ENCODE assay signal across 37 cellular contexts in the genomic region with DNA sequence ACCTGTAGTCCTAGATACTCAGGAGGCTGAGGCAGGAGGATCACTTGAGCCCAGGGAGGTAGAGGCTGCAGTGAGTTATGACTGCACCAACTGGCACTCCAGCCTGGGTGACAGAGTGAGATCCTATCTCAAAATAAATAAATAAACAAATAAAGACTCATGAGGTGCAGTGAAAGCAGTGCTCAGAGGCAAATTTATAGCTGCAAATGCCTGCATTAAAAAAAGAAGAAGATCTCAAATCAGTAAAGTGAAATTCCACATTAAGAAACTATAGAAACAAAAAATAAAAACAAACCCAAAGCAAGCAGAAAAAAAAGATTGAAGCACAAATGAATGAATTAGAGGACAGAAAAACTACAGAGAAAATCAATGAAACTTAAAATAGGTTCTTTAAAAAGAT. TPM values are rescaled to one million over a fixed set of nuclear protein-coding genes. Genes with fewer than 3 reads are reported as not detected.
"Had no signal": no experiment of that assay in that cellular context is flagged by ENCODE, and none has a peak within 500 bp of the region (broad histone marks: within the 10 kb centered on the region; RNA-seq: fewer than 3 reads in every experiment).

No MANE protein-coding gene starts in this region.

- H3K27me3 ChIP-seq: adrenal gland, body of pancreas, brain microvascular endothelial cell, breast epithelium had no signal

- DNase-seq: activated B cell treated with CpG ODN at 0.5 μM for 24 hours; activated CD4-positive, alpha-beta memory T cell treated with anti-CD3 and anti-CD28 coated beads for 36 hours; activated CD4-positive, alpha-beta T cell treated with anti-CD3 and anti-CD28 coated beads for 4 hours; activated CD4-positive, alpha-beta T cell treated with anti-CD3 and anti-CD28 coated beads, Interleukin-2, amount 10 ng/mL, durations not matched to agents 24 days and 14 days; activated CD4-positive, alpha-beta T cell treated with anti-CD3 and anti-CD28 coated beads, Interleukin-2, amount 50 U/mL, for 1 hour; activated CD4-positive, alpha-beta T cell treated with anti-CD3 and anti-CD28 coated beads, Interleukin-2, amount 50 U/mL, for 4 hours; activated CD4-positive, CD25-positive, alpha-beta regulatory T cell treated with anti-CD3 and anti-CD28 coated beads, Interleukin-2, amount 50 U/mL, for 72 hours; activated CD8-positive, alpha-beta memory T cell treated with anti-CD3 and anti-CD28 coated beads, Interleukin-2, amount 50 U/mL, for 4 hours; activated CD8-positive, alpha-beta T cell treated with anti-CD3 and anti-CD28 coated beads for 36 hours; activated effector memory CD4-positive, alpha-beta T cell treated with anti-CD3 and anti-CD28 coated beads, Interleukin-2, amount 50 U/mL, for 16 hours; activated gamma-delta T cell treated with Interleukin-2 at 50 U/mL for 16 hours; activated naive CD4-positive, alpha-beta T cell; activated naive CD4-positive, alpha-beta T cell treated with anti-CD3 and anti-CD28 coated beads for 36 hours; activated naive CD4-positive, alpha-beta T cell treated with anti-CD3 and anti-CD28 coated beads, Interleukin-2, amount 50 U/mL, for 16 hours; activated naive CD8-positive, alpha-beta T cell treated with anti-CD3 and anti-CD28 coated beads, Interleukin-2, amount 10 ng/mL, durations not matched to agents 7 days and 5 days; activated T-cell treated with anti-CD3 and anti-CD28 coated beads for 4 hours; activated T-cell treated with anti-CD3 and anti-CD28 coated beads, Interleukin-2, amount 50 U/mL, for 1 hour; activated T-cell treated with anti-CD3 and anti-CD28 coated beads, Interleukin-2, amount 50 U/mL, for 48 hours; adrenal gland; amniotic stem cell; aorta; body of pancreas; brain microvascular endothelial cell; central memory CD4-positive, alpha-beta T cell; SW 1271; T-helper 1 cell; T-helper 2 cell; T-helper 9 cell had no signal

- H3K4me1 Mint-ChIP-seq: activated B cell treated with CpG ODN at 0.5 μM for 24 hours; activated CD4-positive, alpha-beta T cell treated with anti-CD3 and anti-CD28 coated beads, Interleukin-2, amount 10 ng/mL, durations not matched to agents 24 days and 14 days; activated naive CD8-positive, alpha-beta T cell treated with anti-CD3 and anti-CD28 coated beads, Interleukin-2, amount 10 ng/mL, durations not matched to agents 7 days and 5 days; activated T-helper 17 cell treated with anti-CD3 and anti-CD28 coated beads, Interleukin-2, amount 50 U/mL, for 72 hours had no signal

- ATAC-seq: activated CD8-positive, alpha-beta T cell treated with anti-CD3 and anti-CD28 coated beads for 36 hours; activated naive CD4-positive, alpha-beta T cell treated with anti-CD3 and anti-CD28 coated beads, Interleukin-2, amount 50 U/mL, for 72 hours; activated T-helper 17 cell treated with anti-CD3 and anti-CD28 coated beads, Interleukin-2, amount 50 U/mL, for 72 hours; body of pancreas had no signal

- H3K9me3 ChIP-seq: body of pancreas had no signal

- H3K9me3 Mint-ChIP-seq: activated CD4-positive, alpha-beta T cell treated with anti-CD3 and anti-CD28 coated beads, Interleukin-2, amount 10 ng/mL, durations not matched to agents 24 days and 14 days; activated naive CD4-positive, alpha-beta T cell treated with anti-CD3 and anti-CD28 coated beads, Interleukin-2, amount 50 U/mL, for 72 hours; activated T-helper 17 cell treated with anti-CD3 and anti-CD28 coated beads, Interleukin-2, amount 50 U/mL, for 72 hours had no signal

- H3K27ac ChIP-seq: adrenal gland, brain microvascular endothelial cell, breast epithelium, VCaP had no signal

- H3K4me3 Mint-ChIP-seq: activated B cell treated with CpG ODN at 0.5 μM for 24 hours; activated CD4-positive, alpha-beta memory T cell treated with anti-CD3 and anti-CD28 coated beads for 36 hours; activated CD4-positive, alpha-beta T cell treated with anti-CD3 and anti-CD28 coated beads, Interleukin-2, amount 10 ng/mL, durations not matched to agents 24 days and 14 days; activated CD8-positive, alpha-beta T cell treated with anti-CD3 and anti-CD28 coated beads for 36 hours; activated naive CD4-positive, alpha-beta T cell treated with anti-CD3 and anti-CD28 coated beads for 36 hours; activated naive CD8-positive, alpha-beta T cell treated with anti-CD3 and anti-CD28 coated beads, Interleukin-2, amount 10 ng/mL, durations not matched to agents 7 days and 5 days; activated T-helper 1 cell treated with anti-CD3 and anti-CD28 coated beads, Interleukin-12 subunit alpha, Interleukin-12 subunit beta, Interleukin-2, Interleukin-4 antibody, amounts not matched to agents 30 ng/mL and 10 ng/mL and 1 ng/mL, durations not matched to agents 14 hours and 24 hours and 36 hours; activated T-helper 17 cell treated with anti-CD3 and anti-CD28 coated beads, Interleukin-2, amount 50 U/mL, for 72 hours; T-helper 1 cell treated with Interleukin-12 subunit alpha and Interleukin-12 subunit beta and Interleukin-4 antibody, amounts not matched to agents 30 μg/mL and 1 μg/mL, for 36 hours; T-helper 2 cell treated with Interferon-gamma antibody and Interleukin-4, amounts not matched to agents 5 μg/mL and 100 μg/mL, for 36 hours had no signal

- H3K4me3 ChIP-seq: adrenal gland, body of pancreas, breast epithelium had no signal

- H3K27ac Mint-ChIP-seq: activated B cell treated with CpG ODN at 0.5 μM for 24 hours; activated CD4-positive, alpha-beta memory T cell treated with anti-CD3 and anti-CD28 coated beads for 36 hours; activated CD4-positive, alpha-beta T cell treated with anti-CD3 and anti-CD28 coated beads, Interleukin-2, amount 10 ng/mL, durations not matched to agents 24 days and 14 days; activated CD8-positive, alpha-beta T cell treated with anti-CD3 and anti-CD28 coated beads for 36 hours; activated naive CD4-positive, alpha-beta T cell treated with anti-CD3 and anti-CD28 coated beads for 36 hours; activated naive CD4-positive, alpha-beta T cell treated with anti-CD3 and anti-CD28 coated beads, Interleukin-2, amount 50 U/mL, for 72 hours; activated naive CD8-positive, alpha-beta T cell treated with anti-CD3 and anti-CD28 coated beads, Interleukin-2, amount 10 ng/mL, durations not matched to agents 7 days and 5 days; activated T-helper 1 cell treated with anti-CD3 and anti-CD28 coated beads, Interleukin-12 subunit alpha, Interleukin-12 subunit beta, Interleukin-2, Interleukin-4 antibody, amounts not matched to agents 30 ng/mL and 10 ng/mL and 1 ng/mL, durations not matched to agents 14 hours and 24 hours and 36 hours; activated T-helper 17 cell treated with anti-CD3 and anti-CD28 coated beads, Interleukin-2, amount 50 U/mL, for 72 hours; T-helper 1 cell treated with Interleukin-12 subunit alpha and Interleukin-12 subunit beta and Interleukin-4 antibody, amounts not matched to agents 30 μg/mL and 1 μg/mL, for 36 hours; T-helper 2 cell treated with Interferon-gamma antibody and Interleukin-4, amounts not matched to agents 5 μg/mL and 100 μg/mL, for 36 hours had no signal

- FAIRE-seq: astrocyte, TTC549 had no signal

- H3K27me3 Mint-ChIP-seq: activated B cell treated with CpG ODN at 0.5 μM for 24 hours; activated CD4-positive, alpha-beta memory T cell treated with anti-CD3 and anti-CD28 coated beads for 36 hours; activated CD4-positive, alpha-beta T cell treated with anti-CD3 and anti-CD28 coated beads, Interleukin-2, amount 10 ng/mL, durations not matched to agents 24 days and 14 days; activated CD8-positive, alpha-beta T cell treated with anti-CD3 and anti-CD28 coated beads for 36 hours; activated naive CD8-positive, alpha-beta T cell treated with anti-CD3 and anti-CD28 coated beads, Interleukin-2, amount 10 ng/mL, durations not matched to agents 7 days and 5 days; activated T-helper 17 cell treated with anti-CD3 and anti-CD28 coated beads, Interleukin-2, amount 50 U/mL, for 72 hours had no signal

- H3K4me1 ChIP-seq: breast epithelium had no signal

- H3K36me3 ChIP-seq: breast epithelium had no signal

RNA-seq across cellular contexts. Expression of a gene that starts 22.5 kb away (rescaled TPM):
- total RNA-seq: activated T-helper 1 cell treated with anti-CD3 and anti-CD28 coated beads, Interleukin-12 subunit alpha, Interleukin-12 subunit beta, Interleukin-2, Interleukin-4 antibody, amounts not matched to agents 30 ng/mL and 10 ng/mL and 1 ng/mL, durations not matched to agents 14 hours and 24 hours and 36 hours had no signal
